ENCODE assay signal across 1 cellular context in the genomic region with DNA sequence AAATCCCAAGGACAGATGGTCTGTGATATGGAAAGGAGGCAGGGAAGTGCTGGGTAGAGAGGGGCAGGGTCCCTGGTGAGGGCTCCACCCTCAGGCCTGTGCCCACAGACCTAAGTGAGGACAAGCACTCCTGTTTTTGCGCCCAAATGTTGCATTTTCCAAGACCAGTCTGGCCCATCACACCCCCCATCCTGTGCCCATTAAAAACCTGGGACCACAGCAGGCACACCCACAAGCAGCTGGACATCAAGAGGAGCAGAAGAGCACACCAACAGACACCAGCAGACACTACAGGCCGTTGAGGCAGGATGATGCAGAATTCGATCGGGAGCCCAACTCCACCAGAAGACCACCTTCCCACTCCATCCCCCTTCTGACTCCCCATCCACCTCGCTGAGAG.
TF ChIP-seq lines count a peak whose summit lies in the region.

No MANE protein-coding gene starts in this region.

TF ChIP-seq in H1, 55 proteins besides CTCF, POLR2A, EP300 and RAD21 (continued from another document):
- TF ChIP-seq, protein P1, sequence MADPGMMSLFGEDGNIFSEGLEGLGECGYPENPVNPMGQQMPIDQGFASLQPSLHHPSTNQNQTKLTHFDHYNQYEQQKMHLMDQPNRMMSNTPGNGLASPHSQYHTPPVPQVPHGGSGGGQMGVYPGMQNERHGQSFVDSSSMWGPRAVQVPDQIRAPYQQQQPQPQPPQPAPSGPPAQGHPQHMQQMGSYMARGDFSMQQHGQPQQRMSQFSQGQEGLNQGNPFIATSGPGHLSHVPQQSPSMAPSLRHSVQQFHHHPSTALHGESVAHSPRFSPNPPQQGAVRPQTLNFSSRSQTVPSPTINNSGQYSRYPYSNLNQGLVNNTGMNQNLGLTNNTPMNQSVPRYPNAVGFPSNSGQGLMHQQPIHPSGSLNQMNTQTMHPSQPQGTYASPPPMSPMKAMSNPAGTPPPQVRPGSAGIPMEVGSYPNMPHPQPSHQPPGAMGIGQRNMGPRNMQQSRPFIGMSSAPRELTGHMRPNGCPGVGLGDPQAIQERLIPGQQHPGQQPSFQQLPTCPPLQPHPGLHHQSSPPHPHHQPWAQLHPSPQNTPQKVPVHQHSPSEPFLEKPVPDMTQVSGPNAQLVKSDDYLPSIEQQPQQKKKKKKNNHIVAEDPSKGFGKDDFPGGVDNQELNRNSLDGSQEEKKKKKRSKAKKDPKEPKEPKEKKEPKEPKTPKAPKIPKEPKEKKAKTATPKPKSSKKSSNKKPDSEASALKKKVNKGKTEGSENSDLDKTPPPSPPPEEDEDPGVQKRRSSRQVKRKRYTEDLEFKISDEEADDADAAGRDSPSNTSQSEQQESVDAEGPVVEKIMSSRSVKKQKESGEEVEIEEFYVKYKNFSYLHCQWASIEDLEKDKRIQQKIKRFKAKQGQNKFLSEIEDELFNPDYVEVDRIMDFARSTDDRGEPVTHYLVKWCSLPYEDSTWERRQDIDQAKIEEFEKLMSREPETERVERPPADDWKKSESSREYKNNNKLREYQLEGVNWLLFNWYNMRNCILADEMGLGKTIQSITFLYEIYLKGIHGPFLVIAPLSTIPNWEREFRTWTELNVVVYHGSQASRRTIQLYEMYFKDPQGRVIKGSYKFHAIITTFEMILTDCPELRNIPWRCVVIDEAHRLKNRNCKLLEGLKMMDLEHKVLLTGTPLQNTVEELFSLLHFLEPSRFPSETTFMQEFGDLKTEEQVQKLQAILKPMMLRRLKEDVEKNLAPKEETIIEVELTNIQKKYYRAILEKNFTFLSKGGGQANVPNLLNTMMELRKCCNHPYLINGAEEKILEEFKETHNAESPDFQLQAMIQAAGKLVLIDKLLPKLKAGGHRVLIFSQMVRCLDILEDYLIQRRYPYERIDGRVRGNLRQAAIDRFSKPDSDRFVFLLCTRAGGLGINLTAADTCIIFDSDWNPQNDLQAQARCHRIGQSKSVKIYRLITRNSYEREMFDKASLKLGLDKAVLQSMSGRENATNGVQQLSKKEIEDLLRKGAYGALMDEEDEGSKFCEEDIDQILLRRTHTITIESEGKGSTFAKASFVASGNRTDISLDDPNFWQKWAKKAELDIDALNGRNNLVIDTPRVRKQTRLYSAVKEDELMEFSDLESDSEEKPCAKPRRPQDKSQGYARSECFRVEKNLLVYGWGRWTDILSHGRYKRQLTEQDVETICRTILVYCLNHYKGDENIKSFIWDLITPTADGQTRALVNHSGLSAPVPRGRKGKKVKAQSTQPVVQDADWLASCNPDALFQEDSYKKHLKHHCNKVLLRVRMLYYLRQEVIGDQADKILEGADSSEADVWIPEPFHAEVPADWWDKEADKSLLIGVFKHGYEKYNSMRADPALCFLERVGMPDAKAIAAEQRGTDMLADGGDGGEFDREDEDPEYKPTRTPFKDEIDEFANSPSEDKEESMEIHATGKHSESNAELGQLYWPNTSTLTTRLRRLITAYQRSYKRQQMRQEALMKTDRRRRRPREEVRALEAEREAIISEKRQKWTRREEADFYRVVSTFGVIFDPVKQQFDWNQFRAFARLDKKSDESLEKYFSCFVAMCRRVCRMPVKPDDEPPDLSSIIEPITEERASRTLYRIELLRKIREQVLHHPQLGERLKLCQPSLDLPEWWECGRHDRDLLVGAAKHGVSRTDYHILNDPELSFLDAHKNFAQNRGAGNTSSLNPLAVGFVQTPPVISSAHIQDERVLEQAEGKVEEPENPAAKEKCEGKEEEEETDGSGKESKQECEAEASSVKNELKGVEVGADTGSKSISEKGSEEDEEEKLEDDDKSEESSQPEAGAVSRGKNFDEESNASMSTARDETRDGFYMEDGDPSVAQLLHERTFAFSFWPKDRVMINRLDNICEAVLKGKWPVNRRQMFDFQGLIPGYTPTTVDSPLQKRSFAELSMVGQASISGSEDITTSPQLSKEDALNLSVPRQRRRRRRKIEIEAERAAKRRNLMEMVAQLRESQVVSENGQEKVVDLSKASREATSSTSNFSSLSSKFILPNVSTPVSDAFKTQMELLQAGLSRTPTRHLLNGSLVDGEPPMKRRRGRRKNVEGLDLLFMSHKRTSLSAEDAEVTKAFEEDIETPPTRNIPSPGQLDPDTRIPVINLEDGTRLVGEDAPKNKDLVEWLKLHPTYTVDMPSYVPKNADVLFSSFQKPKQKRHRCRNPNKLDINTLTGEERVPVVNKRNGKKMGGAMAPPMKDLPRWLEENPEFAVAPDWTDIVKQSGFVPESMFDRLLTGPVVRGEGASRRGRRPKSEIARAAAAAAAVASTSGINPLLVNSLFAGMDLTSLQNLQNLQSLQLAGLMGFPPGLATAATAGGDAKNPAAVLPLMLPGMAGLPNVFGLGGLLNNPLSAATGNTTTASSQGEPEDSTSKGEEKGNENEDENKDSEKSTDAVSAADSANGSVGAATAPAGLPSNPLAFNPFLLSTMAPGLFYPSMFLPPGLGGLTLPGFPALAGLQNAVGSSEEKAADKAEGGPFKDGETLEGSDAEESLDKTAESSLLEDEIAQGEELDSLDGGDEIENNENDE (IDR thresholded peaks at IDR 0.05; ENCODE audit: insufficient replicate concordance, low read length): no peak
- TF ChIP-seq SUZ12 (IDR thresholded peaks at IDR 0.05; ENCODE audit: low read length) (no peak), GABPA (IDR thresholded peaks at IDR 0.05; ENCODE audit: borderline replicate concordance, insufficient read depth, low read length) (no peak)
TF ChIP-seq in H1: peak in this region for 0.
